Comparison of ENCODE assay signal across 8 cellular contexts in the genomic region with DNA sequence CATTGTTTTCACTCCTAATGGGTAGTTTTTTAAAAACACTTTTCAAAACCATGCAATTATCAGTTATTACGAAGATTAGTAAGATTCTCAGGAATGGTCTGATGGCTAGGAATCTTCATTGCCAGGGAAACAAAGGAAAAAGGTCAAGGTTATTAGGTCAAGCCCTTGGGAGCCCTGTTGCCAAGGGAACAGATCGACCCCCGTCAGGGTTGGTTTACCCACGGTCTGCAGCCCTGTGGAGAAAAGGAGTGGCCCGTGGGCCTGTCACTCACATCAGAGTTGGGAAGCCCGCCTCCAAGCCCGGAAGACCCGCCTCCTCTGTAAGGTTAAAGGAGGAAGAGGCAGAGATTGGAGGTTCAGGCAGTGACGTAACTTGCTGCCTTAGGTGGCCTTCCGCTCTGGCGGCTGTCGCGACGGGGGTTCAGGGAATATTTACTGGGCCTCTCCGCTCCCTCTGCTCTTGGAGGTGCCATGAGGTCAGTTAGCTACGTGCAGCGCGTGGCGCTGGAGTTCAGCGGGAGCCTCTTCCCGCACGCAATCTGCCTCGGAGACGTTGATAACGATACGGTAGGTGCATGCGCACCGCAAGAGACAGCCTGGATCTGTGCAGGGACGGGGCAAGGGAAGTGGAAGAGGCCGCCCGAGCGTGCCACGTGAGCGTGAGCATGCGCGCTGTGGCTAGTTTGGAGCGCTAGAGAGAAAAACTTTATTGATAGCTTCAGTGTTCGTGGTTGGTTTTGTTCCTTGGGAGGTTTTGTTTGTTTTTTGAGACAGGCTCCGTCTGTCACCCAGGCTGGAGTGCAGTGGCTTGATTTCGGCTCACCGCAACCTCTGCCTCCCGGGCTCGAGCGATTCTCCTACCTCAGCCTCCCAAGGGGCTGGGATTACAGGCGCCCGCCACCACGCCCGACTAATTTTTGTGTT. TPM values are rescaled to one million over a fixed set of nuclear protein-coding genes. Genes with fewer than 3 reads are reported as not detected.
DNase-seq lines count a peak whose midpoint lies in the region; TF ChIP-seq lines count a peak whose summit lies in the region.

TSS of gene ITFG2 (plus strand) at position 379 of the 924 bp plus-strand sequence. CDS start at position 472, 93 bp downstream.

- H2AFZ ChIP-seq in GM23248 = peak within 1 kb of the TSS; percentile 87

- H3K4me3 ChIP-seq in DOHH2 (ENCODE audit: low read length) (peak within 1 kb of the TSS; percentile 86), GM23248 (peak within 1 kb of the TSS; percentile 92), esophagus squamous epithelium (peak within 1 kb of the TSS; percentile 53 to 98 (median 76))

- H4K20me1 ChIP-seq in DOHH2 (ENCODE audit: control insufficient read depth, insufficient read depth, low read depth, low read length) = peaks cover 4% of the 10 kb centered on the region; the same call in 1 of the 2 replicates
- no peaks in the 10 kb centered on the region for H4K20me1 ChIP-seq in GM23248 (ENCODE audit: insufficient read depth)

- H3K9me2 ChIP-seq in DOHH2 (replicated peaks; ENCODE audit: control insufficient read depth, low read length) (no peaks in the 10 kb centered on the region), GM23248 (ENCODE audit: insufficient read depth) (no peaks in the 10 kb centered on the region)

- peak within 1 kb of the TSS; percentile 100 for H3K27ac Mint-ChIP-seq in activated T-helper 1 cell treated with anti-CD3 and anti-CD28 coated beads, Interleukin-12 subunit alpha, Interleukin-12 subunit beta, Interleukin-2, Interleukin-4 antibody, amounts not matched to agents 30 ng/mL and 10 ng/mL and 1 ng/mL, durations not matched to agents 14 hours and 24 hours and 36 hours

- TF ChIP-seq POLR2A in esophagus squamous epithelium (IDR thresholded peaks at IDR 0.05) = peak in 3 of 4 donors; percentile 76 to 84 (median 84)

- H3K9me3 ChIP-seq in DOHH2 (ENCODE audit: control insufficient read depth, insufficient read depth, low read length) (no peaks in the 10 kb centered on the region), GM23248 (ENCODE audit: low read depth) (no peaks in the 10 kb centered on the region), esophagus squamous epithelium (no peaks in the 10 kb centered on the region)

- H3K27ac ChIP-seq in DOHH2 (ENCODE audit: low read depth, low read length) (peak within 1 kb of the TSS; percentile 73), GM23248 (peak within 1 kb of the TSS; percentile 94), esophagus squamous epithelium (peak within 1 kb of the TSS; percentile 88 to 98 (median 95))

- intact Hi-C loops in activated T-helper 1 cell treated with anti-CD3 and anti-CD28 coated beads, Interleukin-12 subunit alpha, Interleukin-12 subunit beta, Interleukin-2, Interleukin-4 antibody, amounts not matched to agents 30 ng/mL and 10 ng/mL and 1 ng/mL, durations not matched to agents 14 hours and 24 hours and 36 hours (cut with micrococcal nuclease) = loop anchor here (1.0 to 5.0 kb wide), 12 partner anchors 18 to 1510 kb away; partner anchors contain the start of genes DCP1B, FKBP4, FOXM1 and RHNO1
- intact Hi-C loops in esophagus squamous epithelium (cut with DNase I) = no loop called here

- peaks cover 17% of the 10 kb centered on the region for H3K36me3 Mint-ChIP-seq in activated T-helper 1 cell treated with anti-CD3 and anti-CD28 coated beads, Interleukin-12 subunit alpha, Interleukin-12 subunit beta, Interleukin-2, Interleukin-4 antibody, amounts not matched to agents 30 ng/mL and 10 ng/mL and 1 ng/mL, durations not matched to agents 14 hours and 24 hours and 36 hours (ENCODE audit: low read depth)

- H3F3A ChIP-seq in DOHH2 (ENCODE audit: control insufficient read depth, insufficient read depth) (peaks cover 8% of the 10 kb centered on the region), GM23248 (ENCODE audit: insufficient read depth) (peaks cover 7% of the 10 kb centered on the region)

- 1% methylated on average over 48 of the region's 48 CpGs for WGBS in GM23248 (ENCODE audit: low coverage in 1 of 2, low lambda C conversion rate in 2 of 2, missing lambda C conversion rate in 2 of 2), 2 experiments
- 1% methylated on average over 18 to 24 of the region's 48 CpGs for WGBS in esophagus squamous epithelium, 2 donors

- H3K9me3 Mint-ChIP-seq in activated T-helper 1 cell treated with anti-CD3 and anti-CD28 coated beads, Interleukin-12 subunit alpha, Interleukin-12 subunit beta, Interleukin-2, Interleukin-4 antibody, amounts not matched to agents 30 ng/mL and 10 ng/mL and 1 ng/mL, durations not matched to agents 14 hours and 24 hours and 36 hours = no peaks in the 10 kb centered on the region

- in situ Hi-C loops in GM23248 (cut with MboI) = no loop called here

- DNase-seq in GM23248 = peak; percentile 99
- peak; percentile 90 to 92 for DNase-seq in Kasumi-1 (lab: John Stamatoyannopoulos, UW)
- peak; percentile 97 for DNase-seq in RPMI7951 (ENCODE audit: low read depth)
- DNase-seq in activated T-helper 1 cell treated with anti-CD3 and anti-CD28 coated beads, Interleukin-12 subunit alpha, Interleukin-12 subunit beta, Interleukin-2, Interleukin-4 antibody, amounts not matched to agents 30 ng/mL and 10 ng/mL and 1 ng/mL, durations not matched to agents 14 hours and 24 hours and 36 hours (ENCODE audit: low spot score) = peak; percentile 95
- peak; percentile 93 for DNase-seq in esophagus squamous epithelium (lab: John Stamatoyannopoulos, UW)
- peak; percentile 100 for DNase-seq in myocyte (ENCODE audit: low read depth)
- peak; percentile 85 to 98 for DNase-seq in stimulated activated CD8-positive, alpha-beta memory T cell treated with anti-CD3 and anti-CD28 coated beads, Interleukin-7, amount 100 ng/mL, for 48 hours (ENCODE audit: extremely low read depth in 1 of 2, low read depth in 1 of 2)

- peaks cover 28% of the 10 kb centered on the region for H3K36me3 ChIP-seq in DOHH2 (ENCODE audit: control insufficient read depth, low read length)
- H3K36me3 ChIP-seq in GM23248 (ENCODE audit: low read depth) = no peaks in the 10 kb centered on the region
- H3K36me3 ChIP-seq in esophagus squamous epithelium = peaks cover 0 to 24% (median 4%) of the 10 kb centered on the region in 3 donors

- H3K27me3 ChIP-seq in DOHH2 (ENCODE audit: control insufficient read depth, low read length) (no peaks in the 10 kb centered on the region), GM23248 (replicated peaks; ENCODE audit: insufficient read depth) (no peaks in the 10 kb centered on the region), esophagus squamous epithelium (no peaks in the 10 kb centered on the region)

- no peak for TF ChIP-seq CTCF in DOHH2 (IDR thresholded peaks at IDR 0.05; ENCODE audit: low read depth, low read length, poor library complexity, severe bottlenecking)
- TF ChIP-seq CTCF in esophagus squamous epithelium (IDR thresholded peaks at IDR 0.05) = peak in 1 of 6 experiments; percentile 51

- H3K4me2 ChIP-seq in DOHH2 (ENCODE audit: low read length) (peak within 1 kb of the TSS; percentile 74), GM23248 (ENCODE audit: unreplicated experiment) (peak within 1 kb of the TSS; percentile 96)

- H3K4me3 Mint-ChIP-seq in activated T-helper 1 cell treated with anti-CD3 and anti-CD28 coated beads, Interleukin-12 subunit alpha, Interleukin-12 subunit beta, Interleukin-2, Interleukin-4 antibody, amounts not matched to agents 30 ng/mL and 10 ng/mL and 1 ng/mL, durations not matched to agents 14 hours and 24 hours and 36 hours = peak within 1 kb of the TSS; percentile 99

- peaks cover 23% of the 10 kb centered on the region for H3K4me1 Mint-ChIP-seq in activated T-helper 1 cell treated with anti-CD3 and anti-CD28 coated beads, Interleukin-12 subunit alpha, Interleukin-12 subunit beta, Interleukin-2, Interleukin-4 antibody, amounts not matched to agents 30 ng/mL and 10 ng/mL and 1 ng/mL, durations not matched to agents 14 hours and 24 hours and 36 hours (ENCODE audit: low read depth)

- H3K9ac ChIP-seq in GM23248 = peak within 1 kb of the TSS; percentile 97

- H3K27me3 Mint-ChIP-seq in activated T-helper 1 cell treated with anti-CD3 and anti-CD28 coated beads, Interleukin-12 subunit alpha, Interleukin-12 subunit beta, Interleukin-2, Interleukin-4 antibody, amounts not matched to agents 30 ng/mL and 10 ng/mL and 1 ng/mL, durations not matched to agents 14 hours and 24 hours and 36 hours (ENCODE audit: insufficient read depth) = no peaks in the 10 kb centered on the region

- H3K4me1 ChIP-seq in DOHH2 (ENCODE audit: control insufficient read depth, low read length) (peaks cover 19% of the 10 kb centered on the region), GM23248 (ENCODE audit: insufficient read depth) (peaks cover 8% of the 10 kb centered on the region), esophagus squamous epithelium (peaks cover 4 to 32% (median 17%) of the 10 kb centered on the region in 3 donors)

- H3K79me2 ChIP-seq in DOHH2 (ENCODE audit: control insufficient read depth, low read length) (peaks cover 46% of the 10 kb centered on the region), GM23248 (ENCODE audit: insufficient read depth) (peaks cover 42% of the 10 kb centered on the region)

RNA-seq across cellular contexts. Expression of gene ITFG2, which starts in this region (rescaled TPM):
- total RNA-seq in GM23248 (2014; rRNA removed; shearing (Covaris generic)) = 14.4 and 15.7 TPM in 2 replicates
- polyA plus RNA-seq in GM23248 (2016; fragmentation: Nextera tagmentation; extraction: Ambion mirVana) = 19.1 and 21.9 TPM in 2 replicates
- 9.3 and 13.9 TPM in 2 replicates for total RNA-seq in RPMI7951 (2014; rRNA removed; shearing (Covaris generic))
- 35.1 and 42.2 TPM in 2 replicates for total RNA-seq in activated T-helper 1 cell treated with anti-CD3 and anti-CD28 coated beads, Interleukin-12 subunit alpha, Interleukin-12 subunit beta, Interleukin-2, Interleukin-4 antibody, amounts not matched to agents 30 ng/mL and 10 ng/mL and 1 ng/mL, durations not matched to agents 14 hours and 24 hours and 36 hours
- total RNA-seq in esophagus squamous epithelium (10 to 100 TPM; 14.3 to 27.5 (median 15.7) TPM), myocyte (14.0 and 16.3 TPM in 2 replicates)
- 23.1 TPM for polyA plus RNA-seq in myocyte (2012)

Comparison
In these comparisons a context has a peak if more than half of its experiments do, and no peak if none do; other contexts are left out.
1. Peak in every context shown above with its lines: DNase-seq, H3K4me3 ChIP-seq and H3K27ac ChIP-seq.